ENCODE assay signal across 10 cellular contexts in the genomic region with DNA sequence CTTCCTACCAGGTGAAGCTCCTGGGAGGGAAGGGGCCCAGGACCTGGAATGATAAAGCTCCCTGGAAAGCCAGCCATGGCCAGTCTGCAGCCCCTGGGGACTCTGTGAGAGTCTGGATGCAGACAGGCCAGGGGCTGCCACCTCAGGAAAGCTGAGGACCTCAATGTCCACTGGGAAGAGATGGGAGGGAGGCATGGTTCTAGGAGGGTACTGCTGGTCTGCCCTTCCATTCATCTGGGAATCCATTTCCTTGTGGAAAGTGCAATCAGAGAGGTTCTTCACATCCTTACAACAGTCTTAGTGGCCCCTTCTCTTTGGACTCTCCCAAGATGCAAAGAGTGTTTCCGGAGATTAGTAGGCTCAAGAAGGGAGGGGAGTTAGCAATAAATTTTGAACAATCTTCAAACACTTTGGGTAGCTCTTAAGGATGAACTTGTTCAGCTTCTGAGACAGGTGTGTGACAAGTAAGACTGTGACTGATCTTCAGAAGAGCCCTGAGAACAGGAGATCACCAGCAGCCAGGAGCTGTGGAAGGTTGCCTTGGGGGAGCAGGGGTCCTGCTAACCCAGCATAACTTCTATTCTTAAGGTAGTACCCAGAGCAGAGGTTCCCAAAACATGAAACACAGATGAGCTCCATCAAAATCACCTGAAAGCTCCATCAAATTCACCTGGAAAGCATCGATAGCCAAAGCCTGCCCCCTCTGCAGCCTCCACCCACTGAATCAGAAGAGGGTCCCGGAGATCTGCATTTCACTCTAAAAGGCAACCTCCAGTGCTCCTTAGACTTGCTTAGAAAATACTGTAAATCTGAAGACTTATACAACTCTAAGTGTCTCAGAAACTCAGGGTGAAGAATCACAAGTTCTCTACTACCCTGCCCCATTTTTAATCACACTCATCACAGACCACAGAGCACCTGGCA. TPM values are rescaled to one million over a fixed set of nuclear protein-coding genes. Genes with fewer than 3 reads are reported as not detected.
DNase-seq lines count a peak whose midpoint lies in the region; ATAC-seq and TF ChIP-seq lines count a peak whose summit lies in the region.
"Had no signal": no experiment of that assay in that cellular context is flagged by ENCODE, and none has a peak within 500 bp of the region (broad histone marks: within the 10 kb centered on the region; RNA-seq: fewer than 3 reads in every experiment).

No MANE protein-coding gene starts in this region.

- peaks cover 3% of the 10 kb centered on the region; the same call in 1 of the 2 replicates for H3F3A ChIP-seq in SU-DHL-6 (ENCODE audit: insufficient read depth)

- no peaks in the 10 kb centered on the region for H3K27me3 Mint-ChIP-seq in activated naive CD4-positive, alpha-beta T cell treated with anti-CD3 and anti-CD28 coated beads, Interleukin-2, amount 10 ng/mL, durations not matched to agents 7 days and 5 days
- H3K27me3 Mint-ChIP-seq in immature natural killer cell (ENCODE audit: low read depth in 3 of 3) = peaks cover 2 to 10% (median 7%) of the 10 kb centered on the region in 3 donors

- no peaks in the 10 kb centered on the region for H3K9me3 Mint-ChIP-seq in activated naive CD4-positive, alpha-beta T cell treated with anti-CD3 and anti-CD28 coated beads, Interleukin-2, amount 10 ng/mL, durations not matched to agents 7 days and 5 days
- H3K9me3 Mint-ChIP-seq in immature natural killer cell = no peaks in the 10 kb centered on the region

- peaks cover 14% of the 10 kb centered on the region; the same call in 1 of the 2 replicates for H3K79me2 ChIP-seq in SU-DHL-6 (ENCODE audit: insufficient read depth, low read length)

- CTCF ChIA-PET in activated naive CD4-positive, alpha-beta T cell treated with anti-CD3 and anti-CD28 coated beads, Interleukin-2, amount 10 ng/mL, durations not matched to agents 7 days and 5 days (lab: Charles Lee) = interaction anchor here (0.6 to 1.9 kb wide), 10 partner anchors 10 to 497 kb away, joined by 3 to 10 read pairs (median 3); a partner anchor contains a TSS

- H3K4me3 Mint-ChIP-seq in activated naive CD4-positive, alpha-beta T cell treated with anti-CD3 and anti-CD28 coated beads, Interleukin-2, amount 10 ng/mL, durations not matched to agents 7 days and 5 days = peak overlapping the region; percentile 89
- H3K4me3 Mint-ChIP-seq in immature natural killer cell = peak overlapping the region; percentile 95 to 97 (median 97)

- peak; percentile 46 for ATAC-seq in aorta (ENCODE audit: low FRiP score)
- ATAC-seq in gastroesophageal sphincter = no peak

- TF ChIP-seq CTCF in SU-DHL-6 (IDR thresholded peaks at IDR 0.05; ENCODE audit: insufficient read depth, low read length, poor library complexity, severe bottlenecking) = no peak
- TF ChIP-seq CTCF in gastroesophageal sphincter (IDR thresholded peaks at IDR 0.05) = no peak

- H3K27ac ChIP-seq in SU-DHL-6 (ENCODE audit: low read depth, low read length) (peak overlapping the region; percentile 87), aorta (ENCODE audit: low read depth in 1 of 2, low read length in 2 of 2) (no peak overlapping the region), gastroesophageal sphincter (no peak overlapping the region)

- intact Hi-C loops in aorta (cut with DNase I) = no loop called here

- H2AFZ ChIP-seq in SU-DHL-6 (ENCODE audit: low read depth, low read length, severe bottlenecking) = peak overlapping the region; percentile 66

- H3K4me2 ChIP-seq in SU-DHL-6 (ENCODE audit: low read depth, low read length, poor library complexity, severe bottlenecking) = peak overlapping the region; percentile 81

- H4K20me1 ChIP-seq in SU-DHL-6 (ENCODE audit: low read depth, low read length) = no peaks in the 10 kb centered on the region

- H3K4me3 ChIP-seq in SU-DHL-6 (ENCODE audit: insufficient read depth, low read length, poor library complexity, severe bottlenecking) = peak overlapping the region; percentile 57
- no peak overlapping the region for H3K4me3 ChIP-seq in aorta (ENCODE audit: low read length in 2 of 2)
- H3K4me3 ChIP-seq in gastroesophageal sphincter = no peak overlapping the region

- no peak for TF ChIP-seq EP300 in gastroesophageal sphincter (IDR thresholded peaks at IDR 0.05)

- no peaks in the 10 kb centered on the region for H3K9me2 ChIP-seq in SU-DHL-6 (replicated peaks; ENCODE audit: insufficient read depth, low read length)

- DNase-seq in activated naive CD4-positive, alpha-beta T cell treated with anti-CD3 and anti-CD28 coated beads, Interleukin-2, amount 10 ng/mL, durations not matched to agents 7 days and 5 days = no peak
- DNase-seq in activated naive CD4-positive, alpha-beta T cell treated with anti-CD3 and anti-CD28 coated beads, Interleukin-2, amount 50 U/mL, for 16 hours = no peak
- DNase-seq in immature natural killer cell (no peak), aorta (no peak), NOMO-1 (lab: John Stamatoyannopoulos, UW; ENCODE audit: unreplicated experiment in 2 of 2) (no peak)
- no peak for DNase-seq in stimulated activated CD4-positive, alpha-beta T cell treated with anti-CD3 and anti-CD28 coated beads, Interleukin-4, amount 100 ng/mL, for 24 hours
- DNase-seq: SW 1271 had no signal

- 69 to 82% methylated on average over 3 of the region's 3 CpGs for WGBS in aorta, 2 donors
- 43 to 100% methylated on average over 1 to 2 of the region's 3 CpGs for WGBS in gastroesophageal sphincter (ENCODE audit: low coverage in 1 of 2), 2 donors

- H3K36me3 ChIP-seq in SU-DHL-6 (ENCODE audit: low read length) (0 out of 2 replicates have a peak, but pooled peaks cover 3% of the 10 kb centered on the region), aorta (ENCODE audit: control insufficient read depth in 1 of 2, insufficient read depth in 2 of 2, low read length in 1 of 2) (no peaks in the 10 kb centered on the region), gastroesophageal sphincter (no peaks in the 10 kb centered on the region)

- H3K4me1 ChIP-seq in aorta (ENCODE audit: control insufficient read depth in 1 of 2, insufficient read depth in 2 of 2, low read length in 2 of 2) (no peaks in the 10 kb centered on the region), gastroesophageal sphincter (peaks cover 0 to 8% (median 0%) of the 10 kb centered on the region in 3 donors)

- no peaks in the 10 kb centered on the region for H3K9me3 ChIP-seq in SU-DHL-6 (ENCODE audit: insufficient read depth, low read length)
- H3K9me3 ChIP-seq in aorta (ENCODE audit: control insufficient read depth, low read length) = no peaks in the 10 kb centered on the region
- no peaks in the 10 kb centered on the region for H3K9me3 ChIP-seq in gastroesophageal sphincter

- no peak for TF ChIP-seq POLR2A in gastroesophageal sphincter (IDR thresholded peaks at IDR 0.05)

- peak overlapping the region; percentile 66 for H3K9ac ChIP-seq in SU-DHL-6 (ENCODE audit: low read length)

- H3K4me1 Mint-ChIP-seq in activated naive CD4-positive, alpha-beta T cell treated with anti-CD3 and anti-CD28 coated beads, Interleukin-2, amount 10 ng/mL, durations not matched to agents 7 days and 5 days = peaks cover 50% of the 10 kb centered on the region
- peaks cover 42 to 43% of the 10 kb centered on the region in 2 donors for H3K4me1 Mint-ChIP-seq in immature natural killer cell

- peaks cover 10% of the 10 kb centered on the region for H3K36me3 Mint-ChIP-seq in activated naive CD4-positive, alpha-beta T cell treated with anti-CD3 and anti-CD28 coated beads, Interleukin-2, amount 10 ng/mL, durations not matched to agents 7 days and 5 days
- H3K36me3 Mint-ChIP-seq in immature natural killer cell = peaks cover 7 to 12% (median 8%) of the 10 kb centered on the region in 3 donors

- peak overlapping the region; percentile 98 for H3K27ac Mint-ChIP-seq in activated naive CD4-positive, alpha-beta T cell treated with anti-CD3 and anti-CD28 coated beads, Interleukin-2, amount 10 ng/mL, durations not matched to agents 7 days and 5 days
- H3K27ac Mint-ChIP-seq in immature natural killer cell = peak overlapping the region; percentile 96 to 100 (median 98)

- H3K27me3 ChIP-seq in SU-DHL-6 (ENCODE audit: low read length) (no peaks in the 10 kb centered on the region), aorta (ENCODE audit: control insufficient read depth in 1 of 2, insufficient read depth in 2 of 2, low read length in 1 of 2) (no peaks in the 10 kb centered on the region), gastroesophageal sphincter (no peaks in the 10 kb centered on the region)

RNA-seq across cellular contexts. Expression of a gene that starts 0.6 kb away (rescaled TPM):
- 10 to 100 TPM; 13.0 to 49.0 (median 14.0) TPM for polyA plus RNA-seq in immature natural killer cell
- 1 to 10 TPM in 1 of 2 donors, under 1 TPM in 1; 0.84 to 2.2 TPM for total RNA-seq in aorta
- 1 to 10 TPM in 1 of 2 donors, not detected in 1; 1.1 TPM for polyA plus RNA-seq in aorta
- total RNA-seq in gastroesophageal sphincter = 1 to 10 TPM in 3 of 4 donors, under 1 TPM in 1; 0.66 to 3.1 (median 1.6) TPM
- total RNA-seq: NCI-H460 had no signal

RNA-seq across cellular contexts. Expression of a gene that starts 31.1 kb away (rescaled TPM):
- polyA plus RNA-seq in immature natural killer cell (1 to 10 TPM in 1 of 3 donors, under 1 TPM in 2; 0.19 to 1.4 (median 0.43) TPM), aorta (1 to 10 TPM in 1 of 2 donors, under 1 TPM in 1; 0.63 to 2.7 TPM)
- total RNA-seq in aorta (10 to 100 TPM; 55.1 to 58.7 TPM), gastroesophageal sphincter (10 to 100 TPM; 11.6 to 19.9 (median 18.7) TPM)

RNA-seq across cellular contexts. Expression of a gene that starts 31.1 kb away (rescaled TPM):
- 10 to 100 TPM; 23.2 to 50.4 (median 34.4) TPM for polyA plus RNA-seq in immature natural killer cell
- total RNA-seq in aorta = 10 to 100 TPM; 71.2 to 86.4 TPM
- 10 to 100 TPM; 31.2 to 66.9 TPM for polyA plus RNA-seq in aorta
- 100 to 1,000 TPM in 1 of 4 donors, 10 to 100 TPM in 3; 84.5 to 116 (median 91.1) TPM for total RNA-seq in gastroesophageal sphincter
